ENCODE assay signal across 21 cellular contexts in the genomic region with DNA sequence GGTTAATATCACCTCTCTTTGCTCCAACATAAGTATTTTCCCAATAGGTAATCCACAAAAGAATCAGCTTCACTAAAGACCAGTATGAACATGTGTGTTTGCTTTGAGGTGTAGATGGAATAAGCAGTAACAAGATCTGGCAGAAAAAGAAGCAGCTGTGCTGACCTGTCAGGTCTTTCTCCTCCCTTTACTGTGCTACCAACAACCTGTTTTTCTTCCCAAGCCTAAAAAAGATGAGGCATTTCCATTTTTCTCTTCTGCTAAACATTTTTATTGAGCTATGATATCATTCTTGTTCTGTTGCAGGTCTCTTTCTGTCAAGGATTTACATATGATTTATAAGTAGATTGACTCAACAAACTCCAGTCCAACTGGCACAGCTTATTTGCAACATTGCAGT.
DNase-seq lines count a peak whose midpoint lies in the region; ATAC-seq, FAIRE-seq and TF ChIP-seq lines count a peak whose summit lies in the region.
"Had no signal": no experiment of that assay in that cellular context is flagged by ENCODE, and none has a peak within 500 bp of the region (broad histone marks: within the 10 kb centered on the region; RNA-seq: fewer than 3 reads in every experiment).

No MANE protein-coding gene starts in this region.

- H3K9me3 ChIP-seq in mammary epithelial cell (replicated peaks; ENCODE audit: insufficient read depth, low read length) (no peaks in the 10 kb centered on the region), breast epithelium (peaks cover 18 to 37% of the 10 kb centered on the region in 2 donors), keratinocyte (ENCODE audit: control insufficient read depth, low read depth, low read length) (no peaks in the 10 kb centered on the region)

- no peaks in the 10 kb centered on the region for H4K20me1 ChIP-seq in mammary epithelial cell (ENCODE audit: insufficient read depth, low read length)
- no peaks in the 10 kb centered on the region for H4K20me1 ChIP-seq in keratinocyte (ENCODE audit: control insufficient read depth, extremely low read depth, insufficient read depth, low read length)
- H4K20me1 ChIP-seq: BLaER1 had no signal

- no peak overlapping the region for H3K27ac ChIP-seq in mammary epithelial cell (ENCODE audit: insufficient read depth, low read depth, low read length)
- no peak overlapping the region for H3K27ac ChIP-seq in breast epithelium
- H3K27ac ChIP-seq in keratinocyte (ENCODE audit: control insufficient read depth, insufficient read depth, low read length) = no peak overlapping the region
- H3K27ac ChIP-seq: 22Rv1, BLaER1, C4-2B, GM23248 had no signal

- no peak for TF ChIP-seq CTCF in mammary epithelial cell (conservative IDR thresholded peaks at IDR 0.05 in 1 of 2, IDR thresholded peaks at IDR 0.05 in 1 of 2; ENCODE audit: extremely low read depth in 1 of 2, insufficient read depth in 1 of 2, low read depth in 1 of 2, low read length in 2 of 2)
- TF ChIP-seq CTCF in breast epithelium (IDR thresholded peaks at IDR 0.05) = no peak
- TF ChIP-seq CTCF in keratinocyte (optimal IDR thresholded peaks at IDR 0.05 in 1 of 3, IDR thresholded peaks at IDR 0.05 in 1 of 3, conservative IDR thresholded peaks at IDR 0.05 in 1 of 3; ENCODE audit: extremely low read depth in 1 of 3, insufficient read depth in 2 of 3, low read length in 3 of 3) = no peak

- H3K79me2 ChIP-seq in mammary epithelial cell (ENCODE audit: insufficient read depth, low read length) = no peaks in the 10 kb centered on the region
- H3K79me2 ChIP-seq in keratinocyte (ENCODE audit: control insufficient read depth, insufficient read depth, low read length) = no peaks in the 10 kb centered on the region

- dilution Hi-C loops in mammary epithelial cell (cut with HindIII; ENCODE audit: low sequenced_read_pairs) (no loop called here), keratinocyte (cut with MboI; ENCODE audit: extremely low pct_ligation_motif_present, low sequenced_read_pairs) (no loop called here)

- H3K9ac ChIP-seq in mammary epithelial cell (ENCODE audit: insufficient read depth, low read length) (no peak overlapping the region), keratinocyte (ENCODE audit: control insufficient read depth, extremely low read depth, insufficient read depth, low read length) (no peak overlapping the region)
- H3K9ac ChIP-seq: BLaER1, GM23248 had no signal

- intact Hi-C loops in mammary epithelial cell (cut with micrococcal nuclease) (no loop called here), breast epithelium (cut with DNase I; ENCODE audit: low total_unique reads) (no loop called here)

- DNase-seq in mammary epithelial cell (peak; percentile 33), breast epithelium (ENCODE audit: low spot score in 2 of 2) (no peak), keratinocyte (ENCODE audit: low read depth, low spot score) (no peak), NCI-H446 (lab: John Stamatoyannopoulos, UW) (no peak), dermis blood vessel endothelial cell (no peak)
- DNase-seq: Caco-2; CD4-positive, CD25-positive, alpha-beta regulatory T cell; CD8-positive, alpha-beta T cell; DMS153; DND-41; GM23248; H7; HCEC 1CT had no signal

- BruUV-seq in mammary epithelial cell (replicated peaks; lab: Mats Ljungman, UMichigan) = no TSS peak

- no peaks in the 10 kb centered on the region for H3K9me1 ChIP-seq in keratinocyte (ENCODE audit: control insufficient read depth, extremely low read depth, insufficient read depth, low read length)

- no peak for TF ChIP-seq POLR2A in breast epithelium (IDR thresholded peaks at IDR 0.05)

- ATAC-seq in esophagus mucosa = peak; percentile 99
- ATAC-seq: CD8-positive, alpha-beta T cell had no signal

- CTCF ChIA-PET in mammary epithelial cell (lab: Charles Lee; ENCODE audit: low non-redundant PET) = no interaction called here

- no peaks in the 10 kb centered on the region for H3K36me3 ChIP-seq in mammary epithelial cell (ENCODE audit: insufficient read depth, low read length)
- H3K36me3 ChIP-seq in breast epithelium = no peaks in the 10 kb centered on the region
- H3K36me3 ChIP-seq in keratinocyte (ENCODE audit: control insufficient read depth in 2 of 2, extremely low read depth in 1 of 2, insufficient read depth in 2 of 2, low read length in 2 of 2) = no peaks in the 10 kb centered on the region
- H3K36me3 ChIP-seq: BLaER1 had no signal

- no peak overlapping the region for H3K4me2 ChIP-seq in mammary epithelial cell (ENCODE audit: insufficient read depth, low read depth, low read length)
- no peak overlapping the region for H3K4me2 ChIP-seq in keratinocyte (ENCODE audit: control insufficient read depth, extremely low read depth, insufficient read depth, low read depth, low read length)
- H3K4me2 ChIP-seq: BLaER1 had no signal

- H2AFZ ChIP-seq in mammary epithelial cell (ENCODE audit: low read depth, low read length) (no peak overlapping the region), keratinocyte (ENCODE audit: control insufficient read depth, low read length) (no peak overlapping the region)
- H2AFZ ChIP-seq: GM23248 had no signal

- in situ Hi-C loops in mammary epithelial cell (cut with MboI; ENCODE audit: low sequenced_read_pairs in 2 of 2) = loop anchor here in 1 of 2 donors (25.0 kb wide), 1 partner anchor 590 kb away; no protein-coding TSS in a partner anchor

- H3K4me1 ChIP-seq in mammary epithelial cell (ENCODE audit: insufficient read depth, low read length) (peaks cover 6% of the 10 kb centered on the region), breast epithelium (no peaks in the 10 kb centered on the region), keratinocyte (ENCODE audit: control insufficient read depth, extremely low read depth, insufficient read depth, low read length) (peaks cover 30% of the 10 kb centered on the region)
- H3K4me1 ChIP-seq: BLaER1, Caco-2 had no signal

- H3K4me3 ChIP-seq in mammary epithelial cell (replicated peaks in 1 of 3; ENCODE audit: insufficient read depth in 1 of 3, low read depth in 2 of 3, low read length in 3 of 3) = no peak overlapping the region
- no peak overlapping the region for H3K4me3 ChIP-seq in breast epithelium
- no peak overlapping the region for H3K4me3 ChIP-seq in keratinocyte (ENCODE audit: control insufficient read depth in 2 of 3, extremely low read depth in 1 of 3, insufficient read depth in 2 of 3, low read depth in 1 of 3, low read length in 3 of 3)
- H3K4me3 ChIP-seq: BLaER1, GM23248 had no signal

- no peaks in the 10 kb centered on the region for H3K27me3 ChIP-seq in mammary epithelial cell (ENCODE audit: insufficient read depth, low read length)
- no peaks in the 10 kb centered on the region for H3K27me3 ChIP-seq in breast epithelium
- H3K27me3 ChIP-seq in keratinocyte (ENCODE audit: control insufficient read depth, extremely low read depth, insufficient read depth, low read length) = no peaks in the 10 kb centered on the region
- H3K27me3 ChIP-seq: BLaER1 had no signal

- FAIRE-seq in keratinocyte (lab: Jason Lieb, UNC) = peak; percentile 65
- FAIRE-seq: A204.1, G401.6, GM12892, H1 had no signal
